ENCODE assay signal across 19 cellular contexts in genomic region chr19:17043744-17044143, GRCh38.
"Had no signal": no experiment of that assay in that cellular context is flagged by ENCODE, and none has a peak within 500 bp of the region (broad histone marks: within the 10 kb centered on the region; RNA-seq: fewer than 3 reads in every experiment).

No MANE protein-coding gene starts in this region.

- H3K4me3 ChIP-seq: coronary artery, dorsolateral prefrontal cortex, esophagus muscularis mucosa, gastroesophageal sphincter, heart right ventricle, left lung, lower lobe of right lung, mucosa of descending colon had no signal

- H3K9me3 Mint-ChIP-seq: mesothelial cell of epicardium had no signal

- H3K36me3 ChIP-seq: lower lobe of right lung had no signal

- H3K27me3 ChIP-seq: foreskin keratinocyte, left lung had no signal

- H3K4me1 ChIP-seq: foreskin keratinocyte had no signal

- H3K4me3 Mint-ChIP-seq: mesothelial cell of epicardium had no signal

- H3K9me3 ChIP-seq: esophagus muscularis mucosa, gastroesophageal sphincter, heart right ventricle, left lung, lower lobe of right lung, mucosa of descending colon had no signal

- ATAC-seq: foreskin keratinocyte, gastroesophageal sphincter, heart right ventricle, left cardiac atrium, left lung, left ventricle myocardium superior, lower lobe of right lung, mucosa of descending colon had no signal

- H3K36me3 Mint-ChIP-seq: mesothelial cell of epicardium had no signal

- H3K27ac ChIP-seq: coronary artery, dorsolateral prefrontal cortex, esophagus muscularis mucosa, foreskin keratinocyte, gastroesophageal sphincter, heart right ventricle, left lung, lower lobe of right lung had no signal

- DNase-seq: dermis blood vessel endothelial cell; dorsolateral prefrontal cortex; effector CD4-positive, alpha-beta T cell; effector memory CD4-positive, alpha-beta T cell; foreskin keratinocyte; glutamatergic neuron; head of caudate nucleus; heart right ventricle; hippocampal formation; left cardiac atrium; left ventricle myocardium superior; lower lobe of right lung; mesenchymal stem cell; mucosa of descending colon had no signal

- H3K4me1 Mint-ChIP-seq: mesothelial cell of epicardium had no signal

- H3K27ac Mint-ChIP-seq: mesothelial cell of epicardium had no signal
